12 cellular contexts compared by ENCODE assay signal in genomic region chr11:48034926-48035876, GRCh38. TPM values are rescaled to one million over a fixed set of nuclear protein-coding genes. Genes with fewer than 3 reads are reported as not detected.
DNase-seq lines count a peak whose midpoint lies in the region; ATAC-seq, FAIRE-seq and TF ChIP-seq lines count a peak whose summit lies in the region.
"Had no signal": no experiment of that assay in that cellular context is flagged by ENCODE, and none has a peak within 500 bp of the region (broad histone marks: within the 10 kb centered on the region; RNA-seq: fewer than 3 reads in every experiment).

No MANE protein-coding gene starts in this region.

- H3K9me3 Mint-ChIP-seq in CD4-positive, CD25-positive, alpha-beta regulatory T cell, result no peaks in the 10 kb centered on the region

- H3K4me3 ChIP-seq in CD4-positive, CD25-positive, alpha-beta regulatory T cell (ENCODE audit: low read depth, low read length), result peak overlapping the region; percentile 27
- no peak overlapping the region for H3K4me3 ChIP-seq in osteoblast (ENCODE audit: insufficient read depth, low read length)
- no peak overlapping the region for H3K4me3 ChIP-seq in mucosa of descending colon
- H3K4me3 ChIP-seq: SK-N-MC had no signal

- FAIRE-seq in frontal cortex (lab: Jason Lieb, UNC), result peak; percentile 67
- FAIRE-seq: endothelial cell of umbilical vein had no signal

- H3K4me3 Mint-ChIP-seq in CD4-positive, CD25-positive, alpha-beta regulatory T cell, result peak overlapping the region; percentile 39 to 68 (median 60)

- H3K4me2 ChIP-seq in osteoblast (ENCODE audit: insufficient read depth, low read length), result no peak overlapping the region

- no peak for ATAC-seq in CD4-positive, CD25-positive, alpha-beta regulatory T cell (ENCODE audit: low read depth in 2 of 2)
- ATAC-seq in mucosa of descending colon, result no peak
- no peak for ATAC-seq in GM19324 (IDR thresholded peaks at IDR 0.05; ENCODE audit: low FRiP score, unreplicated experiment)

- peaks cover 48% of the 10 kb centered on the region for H3K4me1 ChIP-seq in CD4-positive, CD25-positive, alpha-beta regulatory T cell (ENCODE audit: control insufficient read depth, insufficient read depth, low read length, poor library complexity, severe bottlenecking)
- H3K4me1 ChIP-seq in osteoblast (ENCODE audit: insufficient read depth, low read length), result peaks cover 14% of the 10 kb centered on the region
- H3K4me1 ChIP-seq in mucosa of descending colon (ENCODE audit: low read depth), result no peaks in the 10 kb centered on the region

- H3K27me3 ChIP-seq in CD4-positive, CD25-positive, alpha-beta regulatory T cell (ENCODE audit: control insufficient read depth, insufficient read depth, low read length), result no peaks in the 10 kb centered on the region
- no peaks in the 10 kb centered on the region for H3K27me3 ChIP-seq in osteoblast (ENCODE audit: insufficient read depth, low read length)

- no peak overlapping the region for H2AFZ ChIP-seq in osteoblast (ENCODE audit: low read length)

- peaks cover 35% of the 10 kb centered on the region for H4K20me1 ChIP-seq in osteoblast (ENCODE audit: insufficient read depth, low read length)

- peaks cover 21% of the 10 kb centered on the region for H3K36me3 ChIP-seq in CD4-positive, CD25-positive, alpha-beta regulatory T cell (ENCODE audit: control insufficient read depth, insufficient read depth, low read length)
- peaks cover 9% of the 10 kb centered on the region for H3K36me3 ChIP-seq in osteoblast (ENCODE audit: insufficient read depth, low read length)
- no peaks in the 10 kb centered on the region for H3K36me3 ChIP-seq in mucosa of descending colon (ENCODE audit: low read depth)

- H3K36me3 Mint-ChIP-seq in CD4-positive, CD25-positive, alpha-beta regulatory T cell, result peaks cover 14% of the 10 kb centered on the region

- TF ChIP-seq CTCF in osteoblast (IDR thresholded peaks at IDR 0.05; ENCODE audit: extremely low read depth, low read depth, low read length), result no peak
- TF ChIP-seq CTCF in mucosa of descending colon (IDR thresholded peaks at IDR 0.05), result no peak

- H3K79me2 ChIP-seq in osteoblast (ENCODE audit: insufficient read depth, low read length), result peaks cover 78% of the 10 kb centered on the region

- H3K9me3 ChIP-seq in CD4-positive, CD25-positive, alpha-beta regulatory T cell (ENCODE audit: control insufficient read depth in 2 of 2, low read length in 2 of 2), result no peaks in the 10 kb centered on the region
- H3K9me3 ChIP-seq in osteoblast (ENCODE audit: low read depth, low read length) (no peaks in the 10 kb centered on the region), mucosa of descending colon (no peaks in the 10 kb centered on the region)

- peak overlapping the region; percentile 78 to 94 (median 84) for H3K27ac Mint-ChIP-seq in CD4-positive, CD25-positive, alpha-beta regulatory T cell

- DNase-seq in CD4-positive, CD25-positive, alpha-beta regulatory T cell, result no peak
- DNase-seq in NCI-H82 treated with DMSO at 0.1 percent for 48 hours (lab: John Stamatoyannopoulos, UW; ENCODE audit: unreplicated experiment) (peak; percentile 88), frontal cortex (ENCODE audit: low spot score in 2 of 2) (no peak), pons (ENCODE audit: low spot score) (peak; percentile 97), osteoblast (ENCODE audit: insufficient read length, low spot score, missing footprints) (no peak), mucosa of descending colon (no peak), dermis blood vessel endothelial cell (no peak)
- DNase-seq: mesenchymal stem cell, NCI-H1092 had no signal

- intact Hi-C loops in mucosa of descending colon (cut with DNase I, micrococcal nuclease), result no loop called here

- H3K4me1 Mint-ChIP-seq in CD4-positive, CD25-positive, alpha-beta regulatory T cell, result peaks cover 39 to 85% (median 66%) of the 10 kb centered on the region in 4 donors

- no peaks in the 10 kb centered on the region for H3K27me3 Mint-ChIP-seq in CD4-positive, CD25-positive, alpha-beta regulatory T cell

- peak overlapping the region; percentile 55 for H3K27ac ChIP-seq in CD4-positive, CD25-positive, alpha-beta regulatory T cell (ENCODE audit: insufficient read depth, low read length, poor library complexity, severe bottlenecking)
- H3K27ac ChIP-seq in osteoblast (ENCODE audit: low read depth, low read length), result no peak overlapping the region
- H3K27ac ChIP-seq: SK-N-MC had no signal

RNA-seq across cellular contexts. Expression of gene PTPRJ, which starts 54.8 kb away (rescaled TPM):
- total RNA-seq in CD4-positive, CD25-positive, alpha-beta regulatory T cell, result 81.8 TPM
- polyA plus RNA-seq in CD4-positive, CD25-positive, alpha-beta regulatory T cell, result 10 to 100 TPM; 13.8 to 20.2 (median 16.9) TPM
- total RNA-seq in frontal cortex (17.1 TPM), osteoblast (9.1 and 10.9 TPM in 2 replicates), mucosa of descending colon (10 to 100 TPM; 27.8 to 54.6 (median 44.0) TPM), dermis blood vessel endothelial cell (0.60 and 1.4 TPM in 2 replicates)

Comparison
In these comparisons a context has a peak if more than half of its experiments do, and no peak if none do; other contexts are left out.
1. DNase-seq: peak in NCI-H82 treated with DMSO at 0.1 percent for 48 hours (single experiment) and pons (single experiment); none in CD4-positive, CD25-positive, alpha-beta regulatory T cell (0 of 3), frontal cortex (0 of 2), osteoblast (single experiment), mucosa of descending colon (0 of 3) and dermis blood vessel endothelial cell (single experiment).